Comparison of ENCODE assay signal across 10 cellular contexts in genomic region chr3:152236741-152237140, GRCh38. TPM values are rescaled to one million over a fixed set of nuclear protein-coding genes. Genes with fewer than 3 reads are reported as not detected.
DNase-seq lines count a peak whose midpoint lies in the region; ATAC-seq and TF ChIP-seq lines count a peak whose summit lies in the region.
"Had no signal": no experiment of that assay in that cellular context is flagged by ENCODE, and none has a peak within 500 bp of the region (broad histone marks: within the 10 kb centered on the region; RNA-seq: fewer than 3 reads in every experiment).

No MANE protein-coding gene starts in this region.

- H3K9ac ChIP-seq in neural progenitor cell, result no peak overlapping the region

- peaks cover 56% of the 10 kb centered on the region for H3K4me1 Mint-ChIP-seq in activated CD4-positive, alpha-beta T cell treated with anti-CD3 and anti-CD28 coated beads, Interleukin-2, amount 10 ng/mL, durations not matched to agents 24 days and 14 days
- peaks cover 45% of the 10 kb centered on the region for H3K4me1 Mint-ChIP-seq in activated T-helper 17 cell treated with anti-CD3 and anti-CD28 coated beads, Interleukin-2, amount 50 U/mL, for 72 hours
- H3K4me1 Mint-ChIP-seq in neural progenitor cell, result peaks cover 12% of the 10 kb centered on the region

- H3K79me2 ChIP-seq in neural progenitor cell (ENCODE audit: low read depth), result no peaks in the 10 kb centered on the region

- H3K36me3 Mint-ChIP-seq in activated CD4-positive, alpha-beta T cell treated with anti-CD3 and anti-CD28 coated beads, Interleukin-2, amount 10 ng/mL, durations not matched to agents 24 days and 14 days (ENCODE audit: low read depth), result peaks cover 5% of the 10 kb centered on the region
- no peaks in the 10 kb centered on the region for H3K36me3 Mint-ChIP-seq in activated T-helper 17 cell treated with anti-CD3 and anti-CD28 coated beads, Interleukin-2, amount 50 U/mL, for 72 hours (ENCODE audit: low read depth)
- no peaks in the 10 kb centered on the region for H3K36me3 Mint-ChIP-seq in neural progenitor cell

- H3K4me1 ChIP-seq in neural progenitor cell, result no peaks in the 10 kb centered on the region
- H3K4me1 ChIP-seq: colonic mucosa had no signal

- H3K27ac ChIP-seq in neural progenitor cell, result no peak overlapping the region
- H3K27ac ChIP-seq: colonic mucosa had no signal

- H3K27me3 ChIP-seq in neural progenitor cell, result no peaks in the 10 kb centered on the region
- H3K27me3 ChIP-seq: colonic mucosa had no signal

- H3K27me3 Mint-ChIP-seq in activated CD4-positive, alpha-beta T cell treated with anti-CD3 and anti-CD28 coated beads, Interleukin-2, amount 10 ng/mL, durations not matched to agents 24 days and 14 days, result no peaks in the 10 kb centered on the region
- H3K27me3 Mint-ChIP-seq in activated T-helper 17 cell treated with anti-CD3 and anti-CD28 coated beads, Interleukin-2, amount 50 U/mL, for 72 hours, result no peaks in the 10 kb centered on the region
- no peaks in the 10 kb centered on the region for H3K27me3 Mint-ChIP-seq in neural progenitor cell (ENCODE audit: insufficient read depth, low read depth)

- in situ Hi-C loops in KBM-7 (cut with MboI; ENCODE audit: low pct_unique_long_range_greater_than_20kb, low sequenced_read_pairs), result no loop called here

- H3K36me3 ChIP-seq in neural progenitor cell, result no peaks in the 10 kb centered on the region
- H3K36me3 ChIP-seq: colonic mucosa had no signal

- no peaks in the 10 kb centered on the region for H3F3A ChIP-seq in neural progenitor cell (ENCODE audit: low read depth)

- intact Hi-C loops in activated CD4-positive, alpha-beta T cell treated with anti-CD3 and anti-CD28 coated beads, Interleukin-2, amount 10 ng/mL, durations not matched to agents 24 days and 14 days (cut with micrococcal nuclease), result no loop called here

- no peak overlapping the region for H3K4me3 ChIP-seq in neural progenitor cell
- H3K4me3 ChIP-seq: colonic mucosa had no signal

- peak overlapping the region; percentile 30 for H3K4me3 Mint-ChIP-seq in activated CD4-positive, alpha-beta T cell treated with anti-CD3 and anti-CD28 coated beads, Interleukin-2, amount 10 ng/mL, durations not matched to agents 24 days and 14 days
- peak overlapping the region; percentile 57 for H3K4me3 Mint-ChIP-seq in activated T-helper 17 cell treated with anti-CD3 and anti-CD28 coated beads, Interleukin-2, amount 50 U/mL, for 72 hours
- H3K4me3 Mint-ChIP-seq in neural progenitor cell, result no peak overlapping the region

- H2AFZ ChIP-seq in neural progenitor cell (replicated peaks), result peak overlapping the region; percentile 33

- H3K9me3 Mint-ChIP-seq in activated CD4-positive, alpha-beta T cell treated with anti-CD3 and anti-CD28 coated beads, Interleukin-2, amount 10 ng/mL, durations not matched to agents 24 days and 14 days, result peaks cover 10% of the 10 kb centered on the region
- H3K9me3 Mint-ChIP-seq in activated T-helper 17 cell treated with anti-CD3 and anti-CD28 coated beads, Interleukin-2, amount 50 U/mL, for 72 hours, result no peaks in the 10 kb centered on the region
- peaks cover 3% of the 10 kb centered on the region for H3K9me3 Mint-ChIP-seq in neural progenitor cell

- no peaks in the 10 kb centered on the region for H3K9me3 ChIP-seq in neural progenitor cell (ENCODE audit: low read depth)
- H3K9me3 ChIP-seq: colonic mucosa had no signal

- no peaks in the 10 kb centered on the region for H4K20me1 ChIP-seq in neural progenitor cell (ENCODE audit: low read depth)

- no peak for TF ChIP-seq CTCF in neural progenitor cell (IDR thresholded peaks at IDR 0.05)

- ATAC-seq in activated T-helper 17 cell treated with anti-CD3 and anti-CD28 coated beads, Interleukin-2, amount 50 U/mL, for 72 hours (replicated peaks), result peak; percentile 46
- ATAC-seq in HG03571 (IDR thresholded peaks at IDR 0.05; ENCODE audit: unreplicated experiment), result no peak

- peak overlapping the region; percentile 59 for H3K27ac Mint-ChIP-seq in activated CD4-positive, alpha-beta T cell treated with anti-CD3 and anti-CD28 coated beads, Interleukin-2, amount 10 ng/mL, durations not matched to agents 24 days and 14 days
- H3K27ac Mint-ChIP-seq in activated T-helper 17 cell treated with anti-CD3 and anti-CD28 coated beads, Interleukin-2, amount 50 U/mL, for 72 hours, result peak overlapping the region; percentile 53
- H3K27ac Mint-ChIP-seq in neural progenitor cell, result no peak overlapping the region

- DNase-seq in activated CD4-positive, alpha-beta T cell treated with anti-CD3 and anti-CD28 coated beads, Interleukin-2, amount 10 ng/mL, durations not matched to agents 24 days and 14 days, result peak; percentile 50
- no peak for DNase-seq in activated CD4-positive, alpha-beta T cell treated with anti-CD3 and anti-CD28 coated beads for 4 hours
- DNase-seq in KBM-7 (peak; percentile 62), neural progenitor cell (ENCODE audit: low spot score) (no peak), NCI-H146 treated with DMSO at 0.1 percent for 48 hours (lab: John Stamatoyannopoulos, UW; ENCODE audit: unreplicated experiment) (no peak), activated gamma-delta T cell (lab: John Stamatoyannopoulos, UW) (no peak)
- DNase-seq: activated T-cell treated with anti-CD3 and anti-CD28 coated beads for 4 hours, colonic mucosa had no signal

- H3K4me2 ChIP-seq in neural progenitor cell, result no peak overlapping the region

RNA-seq across cellular contexts. Expression of gene MBNL1, which starts 32.0 kb away (rescaled TPM):
- total RNA-seq in activated CD4-positive, alpha-beta T cell treated with anti-CD3 and anti-CD28 coated beads, Interleukin-2, amount 10 ng/mL, durations not matched to agents 24 days and 14 days, result 296 and 298 TPM in 2 replicates
- total RNA-seq in activated T-helper 17 cell treated with anti-CD3 and anti-CD28 coated beads, Interleukin-2, amount 50 U/mL, for 72 hours, result 100 to 1,000 TPM; 322 to 452 TPM
- 9.8 and 14.7 TPM in 2 replicates for total RNA-seq in neural progenitor cell (ENCODE audit: low replicate concordance)

Comparison
In these comparisons a context has a peak if more than half of its experiments do, and no peak if none do; other contexts are left out.
1. DNase-seq: peak in activated CD4-positive, alpha-beta T cell treated with anti-CD3 and anti-CD28 coated beads, Interleukin-2, amount 10 ng/mL, durations not matched to agents 24 days and 14 days (single experiment) and KBM-7 (single experiment); none in activated CD4-positive, alpha-beta T cell treated with anti-CD3 and anti-CD28 coated beads for 4 hours (0 of 2), neural progenitor cell (single experiment), NCI-H146 treated with DMSO at 0.1 percent for 48 hours (single experiment) and activated gamma-delta T cell (single experiment).
2. RNA of gene MBNL1, which starts 32.0 kb away (total RNA-seq): 322 to 452 TPM in activated T-helper 17 cell treated with anti-CD3 and anti-CD28 coated beads, Interleukin-2, amount 50 U/mL, for 72 hours and 296 to 298 TPM in activated CD4-positive, alpha-beta T cell treated with anti-CD3 and anti-CD28 coated beads, Interleukin-2, amount 10 ng/mL, durations not matched to agents 24 days and 14 days; 9.8 to 14.7 TPM in neural progenitor cell; every median in the first group is over 10 times any median in the second.